8 cellular contexts compared by ENCODE assay signal in genomic region chr10:69360485-69361302, GRCh38. TPM values are rescaled to one million over a fixed set of nuclear protein-coding genes. Genes with fewer than 3 reads are reported as not detected.
DNase-seq lines count a peak whose midpoint lies in the region; ATAC-seq lines count a peak whose summit lies in the region.

No MANE protein-coding gene starts in this region.

- peak overlapping the region; percentile 70 for H3K4me2 ChIP-seq in skeletal muscle satellite cell (ENCODE audit: low read length)

- peak overlapping the region; percentile 53 for H3K4me3 ChIP-seq in skeletal muscle satellite cell (ENCODE audit: low read length)

- no peaks in the 10 kb centered on the region for H3K9me3 Mint-ChIP-seq in T-cell

- peak overlapping the region; percentile 89 to 90 for H3K27ac Mint-ChIP-seq in T-cell

- H3K27me3 Mint-ChIP-seq in T-cell: no peaks in the 10 kb centered on the region

- H3K36me3 ChIP-seq in skeletal muscle satellite cell (ENCODE audit: insufficient read depth, low read length): peaks cover 24% of the 10 kb centered on the region

- H3K36me3 Mint-ChIP-seq in T-cell: peaks cover 28% of the 10 kb centered on the region

- no peak for ATAC-seq in T-cell (replicated peaks in 1 of 4)
- no peak for ATAC-seq in HG03159 (IDR thresholded peaks at IDR 0.05; ENCODE audit: unreplicated experiment)
- ATAC-seq in GM18867 (IDR thresholded peaks at IDR 0.05; ENCODE audit: unreplicated experiment): no peak

- POLR2A ChIA-PET in T-cell (lab: Charles Lee): no interaction called here

- no peaks in the 10 kb centered on the region for H3K9me3 ChIP-seq in skeletal muscle satellite cell (replicated peaks; ENCODE audit: low read length)

- no peaks in the 10 kb centered on the region for H3K27me3 ChIP-seq in skeletal muscle satellite cell (ENCODE audit: control insufficient read depth, insufficient read depth, low read length)

- H3K4me1 Mint-ChIP-seq in T-cell: peaks cover 65 to 66% (median 65%) of the 10 kb centered on the region in 3 donors

- peak overlapping the region; percentile 15 for H3K9ac ChIP-seq in skeletal muscle satellite cell (ENCODE audit: low read depth, low read length)

- CTCF ChIA-PET in T-cell (lab: Charles Lee): no interaction called here

- peak; percentile 47 for DNase-seq in GM04503 (ENCODE audit: low read depth)
- no peak for DNase-seq in T-cell
- peak; percentile 77 for DNase-seq in glomerular visceral epithelial cell (ENCODE audit: extremely low spot score)
- DNase-seq in stimulated activated naive CD4-positive, alpha-beta T cell treated with Interleukin-2 at 50 U/mL for 16 hours (lab: John Stamatoyannopoulos, UW): no peak
- DNase-seq in stimulated activated CD4-positive, alpha-beta T cell treated with anti-CD3 and anti-CD28 coated beads, Interleukin-4, amount 100 ng/mL, for 1 hour: no peak

- H3K4me1 ChIP-seq in skeletal muscle satellite cell (ENCODE audit: control insufficient read depth, insufficient read depth, low read length): peaks cover 71% of the 10 kb centered on the region

- H3K4me3 Mint-ChIP-seq in T-cell: peak overlapping the region in 1 of 3 donors; percentile 73

RNA-seq across cellular contexts. Expression of gene TACR2, which starts 56.0 kb away (rescaled TPM):
- total RNA-seq in T-cell: not detected
- total RNA-seq in skeletal muscle satellite cell (2012; rRNA removed): 0.44 TPM in 1 of 2 replicates, not detected in the other

Comparison
In these comparisons a context has a peak if more than half of its experiments do, and no peak if none do; other contexts are left out.
1. DNase-seq: peak in GM04503 (single experiment) and glomerular visceral epithelial cell (single experiment); none in T-cell (0 of 34), stimulated activated naive CD4-positive, alpha-beta T cell treated with Interleukin-2 at 50 U/mL for 16 hours (single experiment) and stimulated activated CD4-positive, alpha-beta T cell treated with anti-CD3 and anti-CD28 coated beads, Interleukin-4, amount 100 ng/mL, for 1 hour (single experiment).